In the genomic region with DNA sequence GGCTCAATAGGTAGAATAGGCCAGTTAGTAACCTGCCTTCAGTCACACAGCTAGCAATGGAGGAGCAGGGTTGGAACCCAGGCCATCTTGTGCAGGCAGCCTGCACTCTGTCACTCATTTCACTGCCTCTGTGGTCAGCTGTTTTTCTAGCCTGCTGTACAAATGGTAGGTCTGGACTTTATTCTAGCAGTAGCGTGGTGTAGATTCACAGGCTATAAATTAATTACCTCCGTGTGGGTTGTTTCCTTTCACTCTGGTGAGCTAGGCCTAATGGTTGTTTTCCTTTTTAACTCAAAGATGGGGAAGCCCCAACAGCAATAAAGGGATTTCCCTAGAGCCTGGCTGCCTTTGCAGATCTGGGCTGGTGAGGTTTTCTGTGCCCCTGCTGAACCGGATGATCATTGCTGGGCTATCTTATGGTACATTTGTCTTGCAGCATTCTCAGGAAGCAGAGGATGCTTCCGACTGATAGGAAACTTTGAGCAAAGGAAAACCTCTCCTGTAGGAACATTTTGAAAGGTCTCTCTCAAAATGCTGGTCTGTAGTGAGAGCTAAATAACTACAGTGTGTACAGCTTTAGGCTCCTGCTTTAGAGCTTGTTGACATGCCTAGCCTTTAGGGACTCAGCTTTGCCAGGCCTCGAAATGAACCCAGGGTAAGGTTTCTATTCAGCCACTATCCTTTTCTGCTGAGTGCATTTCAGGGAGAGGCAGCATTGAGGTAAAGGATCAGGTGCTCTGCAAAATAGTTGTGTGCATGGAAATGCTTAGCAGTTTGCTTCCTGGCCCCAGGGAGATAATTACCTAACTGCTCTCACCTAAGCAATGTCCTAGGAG, we compare ENCODE assay signal across 8 cellular contexts.
A peak's percentile ranks its signal among the peaks of the same experiment; 100 is the strongest.
DNase-seq lines count a peak whose midpoint lies in the region; ATAC-seq lines count a peak whose summit lies in the region.

No MANE protein-coding gene starts in this region.

- no peaks in the 10 kb centered on the region; the same call in 1 of the 2 replicates for H4K20me1 ChIP-seq in GM23248 (ENCODE audit: insufficient read depth)

- peaks cover 20% of the 10 kb centered on the region; the same call in 1 of the 2 replicates for H3K79me2 ChIP-seq in GM23248 (ENCODE audit: insufficient read depth)

- H3K9me3 ChIP-seq in right cardiac atrium (ENCODE audit: control insufficient read depth, low read length): no peaks in the 10 kb centered on the region
- no peaks in the 10 kb centered on the region for H3K9me3 ChIP-seq in GM23248 (ENCODE audit: low read depth)

- no peaks in the 10 kb centered on the region for H3K9me2 ChIP-seq in GM23248 (ENCODE audit: insufficient read depth)

- H2AFZ ChIP-seq in GM23248: no peak overlapping the region

- H3K4me2 ChIP-seq in GM23248 (ENCODE audit: unreplicated experiment): no peak overlapping the region

- DNase-seq in NCI-H1694 treated with DMSO at 0.1 percent for 48 hours (lab: John Stamatoyannopoulos, UW): peak; percentile 20
- DNase-seq in NCI-H1694 (lab: John Stamatoyannopoulos, UW): no peak
- DNase-seq in activated CD4-positive, alpha-beta T cell treated with anti-CD3 and anti-CD28 coated beads for 4 hours: peak; percentile 30 to 40
- DNase-seq in right cardiac atrium: no peak
- no peak for DNase-seq in SW 1271 (lab: John Stamatoyannopoulos, UW)
- DNase-seq in DMS79 (lab: John Stamatoyannopoulos, UW): no peak
- DNase-seq in GM23248: no peak

- intact Hi-C loops in right cardiac atrium (cut with DNase I): loop anchor here in 1 of 4 donors (10.0 kb wide), 1 partner anchor 96 kb away; no protein-coding TSS in a partner anchor

- H3F3A ChIP-seq in GM23248 (ENCODE audit: insufficient read depth): no peaks in the 10 kb centered on the region

- H3K9ac ChIP-seq in GM23248: no peak overlapping the region

- 44% methylated on average over 5 of the region's 5 CpGs for WGBS in right cardiac atrium
- 89 to 91% methylated on average over 5 of the region's 5 CpGs for WGBS in GM23248 (ENCODE audit: low coverage in 1 of 2, low lambda C conversion rate in 2 of 2, missing lambda C conversion rate in 2 of 2), 2 experiments

- H3K4me3 ChIP-seq in right cardiac atrium (ENCODE audit: low read length) (no peak overlapping the region), GM23248 (no peak overlapping the region)

- H3K4me1 ChIP-seq in right cardiac atrium (ENCODE audit: control insufficient read depth, insufficient read depth, low read length) (peaks cover 10% of the 10 kb centered on the region), GM23248 (ENCODE audit: insufficient read depth) (no peaks in the 10 kb centered on the region)

- in situ Hi-C loops in GM23248 (cut with MboI): no loop called here

- ATAC-seq in HG03045 (IDR thresholded peaks at IDR 0.05; ENCODE audit: unreplicated experiment) (peak; percentile 97), right cardiac atrium (peak; percentile 67 to 69)

- H3K27ac ChIP-seq in right cardiac atrium (ENCODE audit: low read length) (no peak overlapping the region), GM23248 (no peak overlapping the region)

- H3K27me3 ChIP-seq in right cardiac atrium (ENCODE audit: control insufficient read depth, insufficient read depth) (no peaks in the 10 kb centered on the region), GM23248 (replicated peaks; ENCODE audit: insufficient read depth) (no peaks in the 10 kb centered on the region)

- H3K36me3 ChIP-seq in GM23248 (ENCODE audit: low read depth): no peaks in the 10 kb centered on the region

Comparison
In these comparisons a context has a peak if more than half of its experiments do, and no peak if none do; other contexts are left out.
1. DNase-seq: peak in NCI-H1694 treated with DMSO at 0.1 percent for 48 hours (single experiment) and activated CD4-positive, alpha-beta T cell treated with anti-CD3 and anti-CD28 coated beads for 4 hours (2 of 2); none in NCI-H1694 (single experiment), right cardiac atrium (0 of 3), SW 1271 (0 of 2), DMS79 (single experiment) and GM23248 (single experiment).